16 cellular contexts compared by ENCODE assay signal in the genomic region with DNA sequence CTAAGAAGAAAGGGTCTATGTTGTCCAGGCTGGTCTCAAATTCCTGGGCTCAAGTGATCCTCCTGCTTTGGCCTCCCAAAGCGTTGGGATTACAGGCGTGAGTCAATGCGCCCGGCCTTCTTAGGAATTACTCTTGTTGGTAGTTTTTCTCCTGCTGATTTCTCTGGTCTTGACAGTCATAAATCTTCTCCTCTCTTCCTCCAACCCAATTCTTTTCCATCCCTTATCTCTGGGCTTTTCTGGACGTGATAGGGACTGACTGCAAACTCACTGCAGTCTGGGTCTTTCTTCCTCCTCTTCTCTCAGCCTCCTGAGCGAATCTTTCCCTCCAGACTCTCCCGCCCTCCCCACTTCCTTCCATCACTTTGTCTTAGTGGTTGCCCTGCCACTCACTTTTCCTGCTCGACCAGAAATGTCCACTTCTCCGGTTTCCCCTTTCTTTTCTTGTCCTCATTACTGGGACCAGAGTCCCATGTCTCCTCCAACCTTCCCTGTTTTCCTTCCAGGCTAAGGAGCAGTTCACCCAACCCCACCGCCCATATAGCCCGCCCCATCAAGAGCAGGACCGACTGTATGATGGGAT. TPM values are rescaled to one million over a fixed set of nuclear protein-coding genes. Genes with fewer than 3 reads are reported as not detected.
DNase-seq lines count a peak whose midpoint lies in the region; ATAC-seq, FAIRE-seq and TF ChIP-seq lines count a peak whose summit lies in the region.
"Had no signal": no experiment of that assay in that cellular context is flagged by ENCODE, and none has a peak within 500 bp of the region (broad histone marks: within the 10 kb centered on the region; RNA-seq: fewer than 3 reads in every experiment).

No MANE protein-coding gene starts in this region.

- CTCF ChIA-PET in CD8-positive, alpha-beta T cell (lab: Charles Lee): interaction anchor here (0.9 kb wide), 1 partner anchor 37 kb away, joined by 3 read pairs; no protein-coding TSS in a partner anchor
- CTCF ChIA-PET in naive thymus-derived CD4-positive, alpha-beta T cell (lab: Charles Lee): no interaction called here

- H3K27ac Mint-ChIP-seq in CD8-positive, alpha-beta T cell: peak overlapping the region; percentile 32
- peak overlapping the region in 6 of 9 donors; percentile 18 to 77 (median 64) for H3K27ac Mint-ChIP-seq in naive thymus-derived CD4-positive, alpha-beta T cell
- no peak overlapping the region for H3K27ac Mint-ChIP-seq in osteocyte (ENCODE audit: unreplicated experiment)

- H3K4me1 Mint-ChIP-seq in CD8-positive, alpha-beta T cell (ENCODE audit: low read depth): no peaks in the 10 kb centered on the region
- H3K4me1 Mint-ChIP-seq in naive thymus-derived CD4-positive, alpha-beta T cell: peaks cover 0 to 3% (median 0%) of the 10 kb centered on the region in 7 donors
- H3K4me1 Mint-ChIP-seq in osteocyte (ENCODE audit: unreplicated experiment): no peaks in the 10 kb centered on the region

- peak overlapping the region; percentile 28 for H3K27ac ChIP-seq in C4-2B
- no peak overlapping the region for H3K27ac ChIP-seq in CD8-positive, alpha-beta T cell (ENCODE audit: low read depth, low read length)
- no peak overlapping the region for H3K27ac ChIP-seq in naive thymus-derived CD4-positive, alpha-beta T cell (ENCODE audit: low read depth, low read length)
- H3K27ac ChIP-seq: Peyer's patch had no signal

- FAIRE-seq in H54 (lab: Jason Lieb, UNC): no peak

- no peaks in the 10 kb centered on the region for H3K9me3 Mint-ChIP-seq in CD8-positive, alpha-beta T cell
- H3K9me3 Mint-ChIP-seq in naive thymus-derived CD4-positive, alpha-beta T cell: no peaks in the 10 kb centered on the region
- H3K9me3 Mint-ChIP-seq in osteocyte (ENCODE audit: unreplicated experiment): no peaks in the 10 kb centered on the region

- no peaks in the 10 kb centered on the region for H3K27me3 Mint-ChIP-seq in CD8-positive, alpha-beta T cell (ENCODE audit: low read depth)
- H3K27me3 Mint-ChIP-seq in naive thymus-derived CD4-positive, alpha-beta T cell: no peaks in the 10 kb centered on the region
- H3K27me3 Mint-ChIP-seq in osteocyte (ENCODE audit: unreplicated experiment): no peaks in the 10 kb centered on the region

- H3K36me3 Mint-ChIP-seq in CD8-positive, alpha-beta T cell: peaks cover 62% of the 10 kb centered on the region
- H3K36me3 Mint-ChIP-seq in naive thymus-derived CD4-positive, alpha-beta T cell: peaks cover 4 to 23% (median 9%) of the 10 kb centered on the region in 5 donors
- peaks cover 34% of the 10 kb centered on the region for H3K36me3 Mint-ChIP-seq in osteocyte (ENCODE audit: unreplicated experiment)

- intact Hi-C loops in CD8-positive, alpha-beta T cell (cut with DNase I, micrococcal nuclease): no loop called here
- intact Hi-C loops in naive thymus-derived CD4-positive, alpha-beta T cell (cut with micrococcal nuclease): no loop called here

- no peaks in the 10 kb centered on the region for H3K27me3 ChIP-seq in CD8-positive, alpha-beta T cell (ENCODE audit: insufficient read depth, low read length)
- H3K27me3 ChIP-seq in naive thymus-derived CD4-positive, alpha-beta T cell (ENCODE audit: control insufficient read depth in 2 of 2, insufficient read depth in 2 of 2, low read length in 2 of 2): no peaks in the 10 kb centered on the region
- H3K27me3 ChIP-seq: Peyer's patch had no signal

- H3K4me3 ChIP-seq in CD8-positive, alpha-beta T cell (ENCODE audit: low read depth, low read length): no peak overlapping the region
- no peak overlapping the region for H3K4me3 ChIP-seq in naive thymus-derived CD4-positive, alpha-beta T cell (ENCODE audit: low read length)
- H3K4me3 ChIP-seq: Peyer's patch had no signal

- H3K4me3 Mint-ChIP-seq in CD8-positive, alpha-beta T cell: no peak overlapping the region
- no peak overlapping the region for H3K4me3 Mint-ChIP-seq in naive thymus-derived CD4-positive, alpha-beta T cell
- H3K4me3 Mint-ChIP-seq in osteocyte (ENCODE audit: unreplicated experiment): no peak overlapping the region

- POLR2A ChIA-PET in CD8-positive, alpha-beta T cell (lab: Charles Lee): no interaction called here
- POLR2A ChIA-PET in naive thymus-derived CD4-positive, alpha-beta T cell (lab: Charles Lee): no interaction called here

- H3K4me1 ChIP-seq in CD8-positive, alpha-beta T cell (ENCODE audit: insufficient read depth, low read length): no peaks in the 10 kb centered on the region
- H3K4me1 ChIP-seq in naive thymus-derived CD4-positive, alpha-beta T cell (ENCODE audit: control insufficient read depth in 2 of 2, insufficient read depth in 2 of 2, low read length in 2 of 2): no peaks in the 10 kb centered on the region
- H3K4me1 ChIP-seq: Peyer's patch had no signal

- no peaks in the 10 kb centered on the region for H3K9me3 ChIP-seq in CD8-positive, alpha-beta T cell (ENCODE audit: low read length)
- H3K9me3 ChIP-seq in naive thymus-derived CD4-positive, alpha-beta T cell (ENCODE audit: control insufficient read depth in 2 of 3, low read length in 3 of 3): no peaks in the 10 kb centered on the region
- H3K9me3 ChIP-seq: Peyer's patch had no signal

- ATAC-seq in CD8-positive, alpha-beta T cell: no peak
- ATAC-seq in naive thymus-derived CD4-positive, alpha-beta T cell: no peak
- ATAC-seq in HG02623 (IDR thresholded peaks at IDR 0.05; ENCODE audit: unreplicated experiment): no peak

- DNase-seq in CD8-positive, alpha-beta T cell: no peak
- DNase-seq in amniotic epithelial cell (ENCODE audit: low read depth): peak; percentile 30
- DNase-seq in naive thymus-derived CD4-positive, alpha-beta T cell: no peak
- no peak for DNase-seq in osteocyte (ENCODE audit: extremely low spot score, unreplicated experiment)
- no peak for DNase-seq in H54 (ENCODE audit: insufficient read length, low spot score)
- DNase-seq: DMS 273 treated with DMSO at 0.1 percent for 48 hours, Kasumi-1, NCI-H1417, NCI-H2029, NCI-H2171 treated with DMSO at 0.1 percent for 48 hours, NCI-H82, Peyer's patch, SHP77 had no signal

- H3K36me3 ChIP-seq in CD8-positive, alpha-beta T cell (ENCODE audit: insufficient read depth, low read length): peaks cover 32% of the 10 kb centered on the region
- peaks cover 0 to 92% (median 16%) of the 10 kb centered on the region in 3 experiments for H3K36me3 ChIP-seq in naive thymus-derived CD4-positive, alpha-beta T cell (ENCODE audit: control insufficient read depth in 2 of 3, insufficient read depth in 3 of 3, low read length in 3 of 3)

- no peak for TF ChIP-seq CTCF in C4-2B (conservative IDR thresholded peaks at IDR 0.05)
- no peak for TF ChIP-seq CTCF in CD8-positive, alpha-beta T cell (IDR thresholded peaks at IDR 0.05)
- no peak for TF ChIP-seq CTCF in osteocyte (IDR thresholded peaks at IDR 0.05)

- TF ChIP-seq POLR2A in H54 (IDR thresholded peaks at IDR 0.05; ENCODE audit: low read depth, low read length): no peak

RNA-seq across cellular contexts. Expression of a gene that starts 21.9 kb away (rescaled TPM):
- total RNA-seq in CD8-positive, alpha-beta T cell: 100 to 1,000 TPM in 1 of 2 experiments, 10 to 100 TPM in 1; 97.7 to 101 TPM
- 10 to 100 TPM; 65.3 to 97.6 (median 73.8) TPM for total RNA-seq in naive thymus-derived CD4-positive, alpha-beta T cell
- polyA plus RNA-seq in naive thymus-derived CD4-positive, alpha-beta T cell: 10 to 100 TPM; 16.7 to 22.8 TPM
- total RNA-seq in osteocyte: 69.4 and 73.4 TPM in 2 replicates

RNA-seq across cellular contexts. Expression of a gene that starts 39.4 kb away (rescaled TPM):
- total RNA-seq in CD8-positive, alpha-beta T cell: not detected
- under 1 TPM in 1 of 5 experiments, not detected in 4; 0.32 TPM for total RNA-seq in naive thymus-derived CD4-positive, alpha-beta T cell
- not detected for polyA plus RNA-seq in naive thymus-derived CD4-positive, alpha-beta T cell
- 28.7 and 28.8 TPM in 2 replicates for total RNA-seq in osteocyte

RNA-seq across cellular contexts. Expression of a gene that starts 40.1 kb away (rescaled TPM):
- 10 to 100 TPM; 19.9 to 23.5 TPM for total RNA-seq in CD8-positive, alpha-beta T cell
- total RNA-seq in naive thymus-derived CD4-positive, alpha-beta T cell: 100 to 1,000 TPM in 1 of 5 experiments, 10 to 100 TPM in 4; 32.4 to 117 (median 49.6) TPM
- polyA plus RNA-seq in naive thymus-derived CD4-positive, alpha-beta T cell: 10 to 100 TPM; 42.1 to 61.4 TPM
- total RNA-seq in osteocyte: 89.6 and 98.5 TPM in 2 replicates

RNA-seq across cellular contexts. Expression of a gene that starts 45.2 kb away (rescaled TPM):
- 10 to 100 TPM; 15.4 to 17.0 TPM for total RNA-seq in CD8-positive, alpha-beta T cell
- total RNA-seq in naive thymus-derived CD4-positive, alpha-beta T cell: 10 to 100 TPM; 12.3 to 24.4 (median 21.4) TPM
- 10 to 100 TPM; 11.5 to 18.2 TPM for polyA plus RNA-seq in naive thymus-derived CD4-positive, alpha-beta T cell
- 19.6 and 21.9 TPM in 2 replicates for total RNA-seq in osteocyte

RNA-seq across cellular contexts. Expression of a gene that starts 50.7 kb away (rescaled TPM):
- total RNA-seq in CD8-positive, alpha-beta T cell: 1 to 10 TPM; 2.1 to 2.7 TPM
- 1 to 10 TPM in 4 of 5 experiments, under 1 TPM in 1; 0.27 to 4.0 (median 1.6) TPM for total RNA-seq in naive thymus-derived CD4-positive, alpha-beta T cell
- not detected for polyA plus RNA-seq in naive thymus-derived CD4-positive, alpha-beta T cell
- 2.3 and 2.6 TPM in 2 replicates for total RNA-seq in osteocyte
- total RNA-seq: H4, Peyer's patch had no signal

Comparison
In these comparisons a context has a peak if more than half of its experiments do, and no peak if none do; other contexts are left out.
1. RNA of a gene that starts 39.4 kb away (total RNA-seq): 28.7 to 28.8 TPM in osteocyte; not detected in CD8-positive, alpha-beta T cell and 0.32 TPM in naive thymus-derived CD4-positive, alpha-beta T cell; every median in the first group is over 10 times any median in the second.